In genomic region chr3:47573190-47574172, GRCh38 we compare ENCODE assay signal across 28 cellular contexts. TPM values are rescaled to one million over a fixed set of nuclear protein-coding genes. Genes with fewer than 3 reads are reported as not detected.
DNase-seq lines count a peak whose midpoint lies in the region; ATAC-seq, FAIRE-seq and TF ChIP-seq lines count a peak whose summit lies in the region.
"Had no signal": no experiment of that assay in that cellular context is flagged by ENCODE, and none has a peak within 500 bp of the region (broad histone marks: within the 10 kb centered on the region; RNA-seq: fewer than 3 reads in every experiment).

No MANE protein-coding gene starts in this region.

- H3K9ac ChIP-seq in MM.1S (ENCODE audit: low read length) = no peak overlapping the region

- no peaks in the 10 kb centered on the region; the same call in 1 of the 2 replicates for H3K27me3 ChIP-seq in MM.1S (replicated peaks; ENCODE audit: insufficient read depth, low read length)

- peak overlapping the region; percentile 88 to 96 (median 93) for H3K27ac Mint-ChIP-seq in brain
- H3K27ac Mint-ChIP-seq in activated CD8-positive, alpha-beta memory T cell treated with anti-CD3 and anti-CD28 coated beads, Interleukin-2, amount 10 ng/mL, durations not matched to agents 7 days and 5 days = no peak overlapping the region
- H3K27ac Mint-ChIP-seq: activated naive CD4-positive, alpha-beta T cell treated with anti-CD3 and anti-CD28 coated beads for 36 hours; CD4-positive, alpha-beta memory T cell; naive thymus-derived CD4-positive, alpha-beta T cell had no signal

- H4K20me1 ChIP-seq in MM.1S (ENCODE audit: insufficient read depth, low read length) = no peaks in the 10 kb centered on the region

- peaks cover 7% of the 10 kb centered on the region for H3K27me3 Mint-ChIP-seq in brain
- peaks cover 43% of the 10 kb centered on the region for H3K27me3 Mint-ChIP-seq in activated CD8-positive, alpha-beta memory T cell treated with anti-CD3 and anti-CD28 coated beads, Interleukin-2, amount 10 ng/mL, durations not matched to agents 7 days and 5 days

- no peak overlapping the region for H3K4me3 ChIP-seq in MM.1S (ENCODE audit: low read length)
- H3K4me3 ChIP-seq: HAP-1, prostate gland, SK-N-MC, upper lobe of left lung had no signal

- no peak overlapping the region for H3K27ac ChIP-seq in MM.1S (ENCODE audit: low read length)
- H3K27ac ChIP-seq: prostate gland, SK-N-MC, upper lobe of left lung had no signal

- no peak for DNase-seq in GM12891 (ENCODE audit: insufficient read length, low spot score)
- peak; percentile 58 for DNase-seq in inferior parietal cortex (ENCODE audit: extremely low spot score)
- DNase-seq in pons (ENCODE audit: low spot score) = peak; percentile 47
- DNase-seq in MM.1S = no peak
- no peak for DNase-seq in foreskin melanocyte
- DNase-seq in activated CD8-positive, alpha-beta memory T cell treated with anti-CD3 and anti-CD28 coated beads, Interleukin-2, amount 10 ng/mL, durations not matched to agents 7 days and 5 days = no peak
- DNase-seq: activated CD4-positive, alpha-beta T cell treated with anti-CD3 and anti-CD28 coated beads, Interleukin-2, amount 50 U/mL, for 4 hours; activated naive CD4-positive, alpha-beta T cell treated with anti-CD3 and anti-CD28 coated beads for 36 hours; activated T-cell treated with anti-CD3 and anti-CD28 coated beads for 4 hours; CD4-positive, alpha-beta memory T cell; DMS79; immature natural killer cell; mammary epithelial cell; naive thymus-derived CD4-positive, alpha-beta T cell; NCI-H1105; NCI-H510A; small intestine; stimulated activated CD4-positive, alpha-beta T cell treated with anti-CD3 and anti-CD28 coated beads, Interleukin-4, amount 100 ng/mL, for 1 hour; stimulated activated naive CD8-positive, alpha-beta T cell treated with anti-CD3 and anti-CD28 coated beads, Interleukin-15, Interleukin-2, amounts not matched to agents 100 U/mL and 50 U/mL, for 24 hours; upper lobe of left lung had no signal

- no peak for TF ChIP-seq POLR2A in GM12891 (IDR thresholded peaks at IDR 0.05; ENCODE audit: low read depth, low read length)

- H3K9me3 Mint-ChIP-seq in brain = peaks cover 0 to 2% (median 0%) of the 10 kb centered on the region in 5 experiments
- no peaks in the 10 kb centered on the region for H3K9me3 Mint-ChIP-seq in activated CD8-positive, alpha-beta memory T cell treated with anti-CD3 and anti-CD28 coated beads, Interleukin-2, amount 10 ng/mL, durations not matched to agents 7 days and 5 days (ENCODE audit: low read depth)
- H3K9me3 Mint-ChIP-seq: activated naive CD4-positive, alpha-beta T cell treated with anti-CD3 and anti-CD28 coated beads for 36 hours; naive thymus-derived CD4-positive, alpha-beta T cell had no signal

- H3K4me2 ChIP-seq in MM.1S (ENCODE audit: low read depth, low read length) = no peak overlapping the region

- no peaks in the 10 kb centered on the region for H3F3A ChIP-seq in MM.1S (ENCODE audit: insufficient read depth, low read length)

- no peaks in the 10 kb centered on the region for H3K4me1 ChIP-seq in MM.1S (ENCODE audit: low read length)
- H3K4me1 ChIP-seq: prostate gland had no signal

- peaks cover 69% of the 10 kb centered on the region for H3K4me1 Mint-ChIP-seq in brain
- no peaks in the 10 kb centered on the region for H3K4me1 Mint-ChIP-seq in activated CD8-positive, alpha-beta memory T cell treated with anti-CD3 and anti-CD28 coated beads, Interleukin-2, amount 10 ng/mL, durations not matched to agents 7 days and 5 days
- H3K4me1 Mint-ChIP-seq: CD4-positive, alpha-beta memory T cell; immature natural killer cell had no signal

- ATAC-seq in GM21515 (IDR thresholded peaks at IDR 0.05; ENCODE audit: unreplicated experiment) = no peak
- ATAC-seq in activated CD8-positive, alpha-beta memory T cell treated with anti-CD3 and anti-CD28 coated beads, Interleukin-2, amount 10 ng/mL, durations not matched to agents 7 days and 5 days = no peak
- ATAC-seq: naive thymus-derived CD4-positive, alpha-beta T cell; stimulated activated naive CD8-positive, alpha-beta T cell treated with anti-CD3 and anti-CD28 coated beads, Interleukin-15, Interleukin-2, amounts not matched to agents 100 U/mL and 50 U/mL, for 24 hours had no signal

- no peak overlapping the region for H2AFZ ChIP-seq in MM.1S (ENCODE audit: low read length)

- FAIRE-seq in GM12891 (lab: Jason Lieb, UNC) = no peak
- FAIRE-seq: astrocyte, colon, small intestine had no signal

- CTCF ChIA-PET in activated CD8-positive, alpha-beta memory T cell treated with anti-CD3 and anti-CD28 coated beads, Interleukin-2, amount 10 ng/mL, durations not matched to agents 7 days and 5 days (lab: Charles Lee) = interaction anchor here (1.0 kb wide), 1 partner anchor 26 kb away, joined by 3 read pairs; no protein-coding TSS in a partner anchor

- no peaks in the 10 kb centered on the region for H3K79me2 ChIP-seq in MM.1S (ENCODE audit: low read length)

- H3K9me3 ChIP-seq in MM.1S (replicated peaks; ENCODE audit: insufficient read depth, low read length) = no peaks in the 10 kb centered on the region
- H3K9me3 ChIP-seq: HAP-1, prostate gland, upper lobe of left lung had no signal

- no peaks in the 10 kb centered on the region for H3K36me3 ChIP-seq in MM.1S (replicated peaks; ENCODE audit: insufficient read depth, low read length)
- H3K36me3 ChIP-seq: HAP-1, prostate gland, upper lobe of left lung had no signal

- H3K9me2 ChIP-seq in MM.1S (replicated peaks; ENCODE audit: insufficient read depth, low read length) = no peaks in the 10 kb centered on the region

- peak overlapping the region; percentile 30 to 79 (median 66) for H3K4me3 Mint-ChIP-seq in brain
- no peak overlapping the region for H3K4me3 Mint-ChIP-seq in activated CD8-positive, alpha-beta memory T cell treated with anti-CD3 and anti-CD28 coated beads, Interleukin-2, amount 10 ng/mL, durations not matched to agents 7 days and 5 days
- H3K4me3 Mint-ChIP-seq: activated naive CD4-positive, alpha-beta T cell treated with anti-CD3 and anti-CD28 coated beads for 36 hours; CD4-positive, alpha-beta memory T cell; immature natural killer cell; naive thymus-derived CD4-positive, alpha-beta T cell had no signal

- peaks cover 9% of the 10 kb centered on the region for H3K36me3 Mint-ChIP-seq in brain
- H3K36me3 Mint-ChIP-seq in activated CD8-positive, alpha-beta memory T cell treated with anti-CD3 and anti-CD28 coated beads, Interleukin-2, amount 10 ng/mL, durations not matched to agents 7 days and 5 days = no peaks in the 10 kb centered on the region
- H3K36me3 Mint-ChIP-seq: CD4-positive, alpha-beta memory T cell; immature natural killer cell; naive thymus-derived CD4-positive, alpha-beta T cell had no signal

- no peak for TF ChIP-seq CTCF in brain (conservative IDR thresholded peaks at IDR 0.05)
- no peak for TF ChIP-seq CTCF in MM.1S (IDR thresholded peaks at IDR 0.05; ENCODE audit: low read length)

TF ChIP-seq in GM12891, 5 proteins besides CTCF, POLR2A, EP300 and RAD21:
- TF ChIP-seq PAX5 (IDR thresholded peaks at IDR 0.05; ENCODE audit: insufficient read depth, low read length, severe bottlenecking) (no peak), POU2F2 (IDR thresholded peaks at IDR 0.05; ENCODE audit: low read depth, low read length) (no peak), SPI1 (IDR thresholded peaks at IDR 0.05; ENCODE audit: low read depth, low read length) (0 out of 2 replicates have a peak, but pooled peaks have one; percentile 10)
TF ChIP-seq in GM12891: peak in this region for 1.

RNA-seq across cellular contexts. Expression of gene CSPG5, which starts 5.2 kb away (rescaled TPM):
- 0.14 TPM for polyA plus RNA-seq in GM12891 (2012; ENCODE audit: low read depth, missing spikeins)
- 32.3 TPM for polyA plus RNA-seq in brain (ENCODE audit: insufficient read depth, low read depth, low replicate concordance)
- total RNA-seq in activated CD8-positive, alpha-beta memory T cell treated with anti-CD3 and anti-CD28 coated beads, Interleukin-2, amount 10 ng/mL, durations not matched to agents 7 days and 5 days = under 1 TPM; 0.21 to 0.32 TPM
- polyA plus RNA-seq: CD4-positive, alpha-beta memory T cell; fibroblast of lung; immature natural killer cell; naive thymus-derived CD4-positive, alpha-beta T cell had no signal

RNA-seq across cellular contexts. Expression of gene ELP6, which starts 60.0 kb away (rescaled TPM):
- polyA plus RNA-seq in GM12891 (2012; ENCODE audit: low read depth, missing spikeins) = 33.8 TPM
- polyA plus RNA-seq in brain (ENCODE audit: insufficient read depth, low read depth, low replicate concordance) = 51.0 TPM
- total RNA-seq in activated CD8-positive, alpha-beta memory T cell treated with anti-CD3 and anti-CD28 coated beads, Interleukin-2, amount 10 ng/mL, durations not matched to agents 7 days and 5 days = 10 to 100 TPM; 46.6 to 48.8 TPM

Comparison
In these comparisons a context has a peak if more than half of its experiments do, and no peak if none do; other contexts are left out.
1. DNase-seq: peak in inferior parietal cortex (single experiment) and pons (single experiment); none in GM12891 (single experiment), MM.1S (single experiment), foreskin melanocyte (single experiment) and activated CD8-positive, alpha-beta memory T cell treated with anti-CD3 and anti-CD28 coated beads, Interleukin-2, amount 10 ng/mL, durations not matched to agents 7 days and 5 days (single experiment).